ENCODE assay signal across 8 cellular contexts in the genomic region with DNA sequence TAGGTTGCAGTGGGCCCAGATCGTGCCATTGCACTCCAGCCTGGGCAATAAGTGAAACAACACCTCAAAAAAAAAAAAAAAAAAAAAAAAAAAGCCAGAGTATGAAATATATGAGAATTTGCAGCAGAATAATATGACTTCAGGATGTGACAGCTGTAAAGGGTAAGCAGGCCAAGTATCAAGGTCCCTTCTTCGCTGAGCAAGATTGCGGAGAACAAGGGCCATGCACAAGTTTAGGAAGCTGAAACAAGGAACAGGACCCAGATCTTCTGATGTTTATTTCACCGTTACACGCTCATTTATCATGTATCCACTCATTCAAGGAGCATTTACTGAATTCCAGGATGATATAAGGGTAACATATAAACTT. TPM values are rescaled to one million over a fixed set of nuclear protein-coding genes. Genes with fewer than 3 reads are reported as not detected.
A peak's percentile ranks its signal among the peaks of the same experiment; 100 is the strongest.
DNase-seq lines count a peak whose midpoint lies in the region; ATAC-seq, FAIRE-seq and TF ChIP-seq lines count a peak whose summit lies in the region.

No MANE protein-coding gene starts in this region.

- peak overlapping the region; percentile 59 for H3K9ac ChIP-seq in rectal smooth muscle tissue (ENCODE audit: low read length)

- H3K36me3 ChIP-seq in RWPE2 (ENCODE audit: low read depth): no peaks in the 10 kb centered on the region
- peaks cover 0 to 5% (median 0%) of the 10 kb centered on the region in 4 donors for H3K36me3 ChIP-seq in esophagus muscularis mucosa
- no peaks in the 10 kb centered on the region for H3K36me3 ChIP-seq in rectal smooth muscle tissue (ENCODE audit: control insufficient read depth, insufficient read depth, low read length)

- H3K4me3 ChIP-seq in RWPE2 (ENCODE audit: severe bottlenecking): peak overlapping the region; percentile 77
- peak overlapping the region; percentile 92 to 98 (median 96) for H3K4me3 ChIP-seq in esophagus muscularis mucosa
- peak overlapping the region; percentile 64 for H3K4me3 ChIP-seq in rectal smooth muscle tissue (ENCODE audit: low read length)

- no peaks in the 10 kb centered on the region for H3K27me3 ChIP-seq in RWPE2 (ENCODE audit: insufficient read depth, poor library complexity, severe bottlenecking)
- H3K27me3 ChIP-seq in esophagus muscularis mucosa: no peaks in the 10 kb centered on the region
- no peaks in the 10 kb centered on the region for H3K27me3 ChIP-seq in rectal smooth muscle tissue (ENCODE audit: control insufficient read depth, insufficient read depth, low read length)

- ATAC-seq in RWPE2 (ENCODE audit: low read depth) (no peak), GM19324 (IDR thresholded peaks at IDR 0.05; ENCODE audit: low FRiP score, unreplicated experiment) (no peak)

- TF ChIP-seq POLR2A in GM12892 (IDR thresholded peaks at IDR 0.05; ENCODE audit: low read depth, low read length) (no peak), esophagus muscularis mucosa (IDR thresholded peaks at IDR 0.05; ENCODE audit: low read depth) (no peak)

- 25% methylated on average over 5 of the region's 5 CpGs for WGBS in esophagus muscularis mucosa

- H3K9me3 ChIP-seq in RWPE2 (ENCODE audit: severe bottlenecking) (no peaks in the 10 kb centered on the region), esophagus muscularis mucosa (no peaks in the 10 kb centered on the region)

- H3K4me1 ChIP-seq in RWPE2 (ENCODE audit: insufficient read depth, poor library complexity, severe bottlenecking): no peaks in the 10 kb centered on the region
- peaks cover 34 to 48% (median 45%) of the 10 kb centered on the region in 4 donors for H3K4me1 ChIP-seq in esophagus muscularis mucosa
- H3K4me1 ChIP-seq in rectal smooth muscle tissue (ENCODE audit: control insufficient read depth, insufficient read depth, low read length): peaks cover 26% of the 10 kb centered on the region

- TF ChIP-seq CTCF in RWPE2 (IDR thresholded peaks at IDR 0.05; ENCODE audit: poor library complexity, severe bottlenecking) (no peak), esophagus muscularis mucosa (IDR thresholded peaks at IDR 0.05) (no peak)

- no peak for TF ChIP-seq EP300 in esophagus muscularis mucosa (IDR thresholded peaks at IDR 0.05)

- H3K27ac ChIP-seq in RWPE2 (ENCODE audit: poor library complexity, severe bottlenecking) (peak overlapping the region; percentile 39), esophagus muscularis mucosa (replicated peaks in 1 of 4) (peak overlapping the region; percentile 98 to 99 (median 99)), rectal smooth muscle tissue (ENCODE audit: low read depth, low read length) (peak overlapping the region; percentile 97)

- FAIRE-seq in GM12892 (lab: Jason Lieb, UNC): peak; percentile 24

- DNase-seq in GM12892 (ENCODE audit: insufficient read length) (no peak), RWPE2 (ENCODE audit: low spot score) (no peak), esophagus muscularis mucosa (ENCODE audit: extremely low spot score) (no peak), D341Med (ENCODE audit: low spot score) (no peak), NCI-H187 (lab: John Stamatoyannopoulos, UW) (no peak), ecto neural progenitor cell (ENCODE audit: low spot score) (no peak)

- intact Hi-C loops in esophagus muscularis mucosa (cut with DNase I): no loop called here

RNA-seq across cellular contexts. Expression of gene FOXJ2, which starts 0.7 kb away (rescaled TPM):
- 5.1 TPM for polyA plus RNA-seq in GM12892 (2012; ENCODE audit: missing spikeins)
- total RNA-seq in esophagus muscularis mucosa: 10 to 100 TPM; 17.4 to 29.0 (median 23.9) TPM

RNA-seq across cellular contexts. Expression of gene C3AR1, which starts 34.3 kb away (rescaled TPM):
- not detected for polyA plus RNA-seq in GM12892 (2012; ENCODE audit: missing spikeins)
- total RNA-seq in esophagus muscularis mucosa: 10 to 100 TPM in 1 of 4 donors, 1 to 10 TPM in 3; 4.9 to 18.7 (median 9.0) TPM

RNA-seq across cellular contexts. Expression of gene NECAP1, which starts 50.2 kb away (rescaled TPM):
- polyA plus RNA-seq in GM12892 (2012; ENCODE audit: missing spikeins): 17.4 TPM
- 10 to 100 TPM; 17.9 to 29.2 (median 23.0) TPM for total RNA-seq in esophagus muscularis mucosa

Comparison
In these comparisons a context has a peak if more than half of its experiments do, and no peak if none do; other contexts are left out.
1. H3K27ac ChIP-seq: peak in every context shown above with its lines; median percentile 99 in esophagus muscularis mucosa; 97 in rectal smooth muscle tissue; 39 in RWPE2.